Comparison of ENCODE assay signal across 1 cellular context in genomic region chr3:197798863-197799262, GRCh38.
TF ChIP-seq lines count a peak whose summit lies in the region.

No MANE protein-coding gene starts in this region.

TF ChIP-seq in HepG2, 621 proteins besides CTCF, POLR2A, EP300 and RAD21 (continued from another document):
- no peak for TF ChIP-seq AHDC1 (CRISPR knock-in tag; IDR thresholded peaks at IDR 0.05; ENCODE audit: borderline replicate concordance)
- TF ChIP-seq ISL2 (CRISPR knock-in tag; IDR thresholded peaks at IDR 0.05), result no peak
- no peak for TF ChIP-seq ZNF343 (CRISPR knock-in tag; IDR thresholded peaks at IDR 0.05)
- no peak for TF ChIP-seq SNAPC2 (CRISPR knock-in tag; IDR thresholded peaks at IDR 0.05)
- no peak for TF ChIP-seq ZUFSP (CRISPR knock-in tag; IDR thresholded peaks at IDR 0.05; ENCODE audit: borderline replicate concordance)
- TF ChIP-seq SOX13 (IDR thresholded peaks at IDR 0.05), result no peak
- TF ChIP-seq SOX13 (CRISPR knock-in tag; conservative IDR thresholded peaks at IDR 0.05 in 1 of 2, IDR thresholded peaks at IDR 0.05 in 1 of 2), result no peak
- no peak for TF ChIP-seq ISX (CRISPR knock-in tag; conservative IDR thresholded peaks at IDR 0.05)
- no peak for TF ChIP-seq HIC2 (CRISPR knock-in tag; IDR thresholded peaks at IDR 0.05; ENCODE audit: low read depth)
